Comparison of ENCODE assay signal across 18 cellular contexts in the genomic region with DNA sequence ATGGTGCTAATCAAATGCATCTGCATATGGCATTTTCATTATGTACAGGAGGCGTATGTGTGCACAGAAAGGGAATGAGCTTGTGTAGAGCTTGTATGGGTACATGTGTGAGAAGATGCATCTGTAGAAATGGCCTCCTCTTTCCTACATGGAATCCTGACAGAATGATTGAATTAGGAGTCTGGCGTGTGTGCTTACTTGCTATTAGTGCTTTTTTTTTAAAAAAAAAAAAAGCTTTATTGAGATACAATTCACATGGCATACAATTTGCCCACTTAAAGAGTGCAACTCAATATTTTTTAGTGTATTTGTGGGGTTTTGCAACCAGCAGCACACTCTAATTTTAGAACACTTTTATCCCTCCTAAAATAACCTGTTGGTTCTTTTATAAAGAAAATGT.
A peak's percentile ranks its signal among the peaks of the same experiment; 100 is the strongest.
DNase-seq lines count a peak whose midpoint lies in the region; ATAC-seq and TF ChIP-seq lines count a peak whose summit lies in the region.
"Had no signal": no experiment of that assay in that cellular context is flagged by ENCODE, and none has a peak within 500 bp of the region (broad histone marks: within the 10 kb centered on the region; RNA-seq: fewer than 3 reads in every experiment).

No MANE protein-coding gene starts in this region.

- POLR2A ChIA-PET in activated CD4-positive, alpha-beta memory T cell treated with anti-CD3 and anti-CD28 coated beads for 36 hours (lab: Charles Lee), result interaction anchor here (0.9 to 3.5 kb wide), 2 partner anchors 9 to 15 kb away, joined by 3 to 14 read pairs; no protein-coding TSS in a partner anchor
- POLR2A ChIA-PET in activated CD4-positive, alpha-beta memory T cell treated with anti-CD3 and anti-CD28 coated beads, Interleukin-2, amount 10 ng/mL, durations not matched to agents 7 days and 5 days (lab: Charles Lee), result interaction anchor here (0.8 to 8.1 kb wide), 7 partner anchors 10 to 99 kb away, joined by 3 to 43 read pairs (median 16); partner anchors contain the start of gene TMEM131L

- peaks cover 3% of the 10 kb centered on the region for H3K36me3 Mint-ChIP-seq in activated CD4-positive, alpha-beta memory T cell treated with anti-CD3 and anti-CD28 coated beads for 36 hours
- peaks cover 19% of the 10 kb centered on the region for H3K36me3 Mint-ChIP-seq in activated CD4-positive, alpha-beta memory T cell treated with anti-CD3 and anti-CD28 coated beads, Interleukin-2, amount 10 ng/mL, durations not matched to agents 7 days and 5 days (ENCODE audit: low read depth)
- peaks cover 25% of the 10 kb centered on the region for H3K36me3 Mint-ChIP-seq in stimulated activated effector memory CD8-positive, alpha-beta T cell treated with anti-CD3 and anti-CD28 coated beads, Interleukin-12 subunit alpha, Interleukin-12 subunit beta, amount 100 ng/mL, for 72 hours

- no peak for DNase-seq in activated CD4-positive, alpha-beta memory T cell treated with anti-CD3 and anti-CD28 coated beads for 36 hours
- DNase-seq in activated CD4-positive, alpha-beta memory T cell treated with anti-CD3 and anti-CD28 coated beads, Interleukin-2, amount 10 ng/mL, durations not matched to agents 7 days and 5 days, result no peak
- peak; percentile 24 for DNase-seq in NCI-H1694 (lab: John Stamatoyannopoulos, UW)
- DNase-seq in effector memory CD4-positive, alpha-beta T cell, result no peak
- DNase-seq in stimulated activated effector memory CD8-positive, alpha-beta T cell treated with anti-CD3 and anti-CD28 coated beads, Interleukin-12 subunit alpha, Interleukin-12 subunit beta, amount 100 ng/mL, for 72 hours (ENCODE audit: low spot score in 2 of 2), result no peak
- no peak for DNase-seq in stomach
- no peak for DNase-seq in MM.1S
- DNase-seq: activated CD4-positive, CD25-positive, alpha-beta regulatory T cell; activated CD8-positive, alpha-beta memory T cell treated with anti-CD3 and anti-CD28 coated beads, Interleukin-2, amount 10 ng/mL, durations not matched to agents 7 days and 5 days; activated naive CD4-positive, alpha-beta T cell treated with anti-CD3 and anti-CD28 coated beads, Interleukin-2, amount 50 U/mL, for 16 hours; EL; left lung; MG63; NCI-H187 treated with DMSO at 0.1 percent for 48 hours; NCI-H510A; upper lobe of left lung had no signal

- no peak for TF ChIP-seq EP300 in stomach (IDR thresholded peaks at IDR 0.05)

- H3K27me3 ChIP-seq in effector memory CD4-positive, alpha-beta T cell (replicated peaks; ENCODE audit: control insufficient read depth, insufficient read depth, low read length, poor library complexity, severe bottlenecking), result no peaks in the 10 kb centered on the region
- H3K27me3 ChIP-seq in stomach (no peaks in the 10 kb centered on the region), MM.1S (replicated peaks; ENCODE audit: insufficient read depth, low read length) (no peaks in the 10 kb centered on the region)
- H3K27me3 ChIP-seq: left lung, MG63, upper lobe of left lung had no signal

- H3K27ac Mint-ChIP-seq in activated CD4-positive, alpha-beta memory T cell treated with anti-CD3 and anti-CD28 coated beads for 36 hours, result peak overlapping the region; percentile 21
- no peak overlapping the region for H3K27ac Mint-ChIP-seq in activated CD4-positive, alpha-beta memory T cell treated with anti-CD3 and anti-CD28 coated beads, Interleukin-2, amount 10 ng/mL, durations not matched to agents 7 days and 5 days
- H3K27ac Mint-ChIP-seq in stimulated activated effector memory CD8-positive, alpha-beta T cell treated with anti-CD3 and anti-CD28 coated beads, Interleukin-12 subunit alpha, Interleukin-12 subunit beta, amount 100 ng/mL, for 72 hours, result peak overlapping the region; percentile 18
- H3K27ac Mint-ChIP-seq: activated CD8-positive, alpha-beta memory T cell treated with anti-CD3 and anti-CD28 coated beads, Interleukin-2, amount 10 ng/mL, durations not matched to agents 7 days and 5 days; dendritic cell treated with granulocyte-macrophage colony-stimulating factor and Interleukin-4, amounts not matched to agents 40 ng/mL and 50 ng/mL, for 4 days had no signal

- intact Hi-C loops in activated CD4-positive, alpha-beta memory T cell treated with anti-CD3 and anti-CD28 coated beads for 36 hours (cut with micrococcal nuclease), result loop anchor here (5.0 kb wide), 1 partner anchor 120 kb away; no protein-coding TSS in a partner anchor
- intact Hi-C loops in stomach (cut with DNase I; ENCODE audit: low total_unique reads), result no loop called here

- H3K27ac ChIP-seq in effector memory CD4-positive, alpha-beta T cell (ENCODE audit: insufficient read depth, low read length, poor library complexity, severe bottlenecking), result peak overlapping the region; percentile 55
- H3K27ac ChIP-seq in stomach (no peak overlapping the region), MM.1S (ENCODE audit: low read length) (no peak overlapping the region)
- H3K27ac ChIP-seq: upper lobe of left lung had no signal

- no peaks in the 10 kb centered on the region for H3K9me3 Mint-ChIP-seq in activated CD4-positive, alpha-beta memory T cell treated with anti-CD3 and anti-CD28 coated beads for 36 hours
- no peaks in the 10 kb centered on the region for H3K9me3 Mint-ChIP-seq in activated CD4-positive, alpha-beta memory T cell treated with anti-CD3 and anti-CD28 coated beads, Interleukin-2, amount 10 ng/mL, durations not matched to agents 7 days and 5 days
- H3K9me3 Mint-ChIP-seq in stimulated activated effector memory CD8-positive, alpha-beta T cell treated with anti-CD3 and anti-CD28 coated beads, Interleukin-12 subunit alpha, Interleukin-12 subunit beta, amount 100 ng/mL, for 72 hours, result no peaks in the 10 kb centered on the region
- H3K9me3 Mint-ChIP-seq: dendritic cell treated with granulocyte-macrophage colony-stimulating factor and Interleukin-4, amounts not matched to agents 40 ng/mL and 50 ng/mL, for 4 days had no signal

- no peaks in the 10 kb centered on the region for H3K9me3 ChIP-seq in effector memory CD4-positive, alpha-beta T cell (ENCODE audit: control insufficient read depth, low read length)
- H3K9me3 ChIP-seq in stomach, result no peaks in the 10 kb centered on the region
- no peaks in the 10 kb centered on the region for H3K9me3 ChIP-seq in MM.1S (replicated peaks; ENCODE audit: insufficient read depth, low read length)
- H3K9me3 ChIP-seq: left lung, MG63, upper lobe of left lung had no signal

- H3K4me1 ChIP-seq in effector memory CD4-positive, alpha-beta T cell (ENCODE audit: control insufficient read depth, insufficient read depth, low read length, poor library complexity, severe bottlenecking), result peaks cover 67% of the 10 kb centered on the region
- peaks cover 9 to 70% (median 35%) of the 10 kb centered on the region in 4 donors for H3K4me1 ChIP-seq in stomach
- peaks cover 9% of the 10 kb centered on the region for H3K4me1 ChIP-seq in MM.1S (ENCODE audit: low read length)

- no peak overlapping the region for H3K9ac ChIP-seq in MM.1S (ENCODE audit: low read length)

- H3K9me2 ChIP-seq in MM.1S (replicated peaks; ENCODE audit: insufficient read depth, low read length), result no peaks in the 10 kb centered on the region

- WGBS in stomach, 5 donors, result 78 to 90% (median 78%) methylated on average over 2 of the region's 2 CpGs

- H3K79me2 ChIP-seq in MM.1S (ENCODE audit: low read length), result no peaks in the 10 kb centered on the region

- no peaks in the 10 kb centered on the region for H3F3A ChIP-seq in MM.1S (ENCODE audit: insufficient read depth, low read length)

- H3K4me3 ChIP-seq in effector memory CD4-positive, alpha-beta T cell (ENCODE audit: insufficient read depth, low read depth, low read length, poor library complexity, severe bottlenecking), result no peak overlapping the region
- H3K4me3 ChIP-seq in stomach (no peak overlapping the region), MM.1S (ENCODE audit: low read length) (no peak overlapping the region)
- H3K4me3 ChIP-seq: left lung, MG63, upper lobe of left lung had no signal

- no peaks in the 10 kb centered on the region for H3K36me3 ChIP-seq in effector memory CD4-positive, alpha-beta T cell (ENCODE audit: control insufficient read depth, insufficient read depth, low read length)
- H3K36me3 ChIP-seq in stomach (no peaks in the 10 kb centered on the region), MM.1S (replicated peaks; ENCODE audit: insufficient read depth, low read length) (no peaks in the 10 kb centered on the region)
- H3K36me3 ChIP-seq: left lung, MG63, upper lobe of left lung had no signal

- H3K4me3 Mint-ChIP-seq in activated CD4-positive, alpha-beta memory T cell treated with anti-CD3 and anti-CD28 coated beads for 36 hours, result no peak overlapping the region
- no peak overlapping the region for H3K4me3 Mint-ChIP-seq in activated CD4-positive, alpha-beta memory T cell treated with anti-CD3 and anti-CD28 coated beads, Interleukin-2, amount 10 ng/mL, durations not matched to agents 7 days and 5 days
- H3K4me3 Mint-ChIP-seq in stimulated activated effector memory CD8-positive, alpha-beta T cell treated with anti-CD3 and anti-CD28 coated beads, Interleukin-12 subunit alpha, Interleukin-12 subunit beta, amount 100 ng/mL, for 72 hours, result no peak overlapping the region
- H3K4me3 Mint-ChIP-seq: activated CD8-positive, alpha-beta memory T cell treated with anti-CD3 and anti-CD28 coated beads, Interleukin-2, amount 10 ng/mL, durations not matched to agents 7 days and 5 days; dendritic cell treated with granulocyte-macrophage colony-stimulating factor and Interleukin-4, amounts not matched to agents 40 ng/mL and 50 ng/mL, for 4 days had no signal

- no peaks in the 10 kb centered on the region for H4K20me1 ChIP-seq in MM.1S (ENCODE audit: insufficient read depth, low read length)

- TF ChIP-seq POLR2A in stomach (IDR thresholded peaks at IDR 0.05), result no peak

- no peak overlapping the region for H3K4me2 ChIP-seq in MM.1S (ENCODE audit: low read depth, low read length)

- no peak overlapping the region for H2AFZ ChIP-seq in MM.1S (ENCODE audit: low read length)

- TF ChIP-seq CTCF in stomach (IDR thresholded peaks at IDR 0.05) (no peak), MM.1S (IDR thresholded peaks at IDR 0.05; ENCODE audit: low read length) (no peak)

- no peak for ATAC-seq in stimulated activated effector memory CD8-positive, alpha-beta T cell treated with anti-CD3 and anti-CD28 coated beads, Interleukin-12 subunit alpha, Interleukin-12 subunit beta, amount 100 ng/mL, for 72 hours
- ATAC-seq in HG03196 (IDR thresholded peaks at IDR 0.05; ENCODE audit: unreplicated experiment), result no peak
- ATAC-seq: activated CD8-positive, alpha-beta memory T cell treated with anti-CD3 and anti-CD28 coated beads, Interleukin-2, amount 10 ng/mL, durations not matched to agents 7 days and 5 days; left lung had no signal

- CTCF ChIA-PET in activated CD4-positive, alpha-beta memory T cell treated with anti-CD3 and anti-CD28 coated beads for 36 hours (lab: Charles Lee), result interaction anchor here (1.2 to 2.6 kb wide), 4 partner anchors 9 to 61 kb away, joined by 3 to 21 read pairs (median 10); no protein-coding TSS in a partner anchor
- CTCF ChIA-PET in activated CD4-positive, alpha-beta memory T cell treated with anti-CD3 and anti-CD28 coated beads, Interleukin-2, amount 10 ng/mL, durations not matched to agents 7 days and 5 days (lab: Charles Lee), result interaction anchor here (1.0 to 1.8 kb wide), 5 partner anchors 9 to 100 kb away, joined by 3 to 6 read pairs (median 4); partner anchors contain the start of gene TMEM131L

- H3K4me1 Mint-ChIP-seq in activated CD4-positive, alpha-beta memory T cell treated with anti-CD3 and anti-CD28 coated beads for 36 hours (ENCODE audit: low read depth), result peaks cover 87% of the 10 kb centered on the region
- H3K4me1 Mint-ChIP-seq in activated CD4-positive, alpha-beta memory T cell treated with anti-CD3 and anti-CD28 coated beads, Interleukin-2, amount 10 ng/mL, durations not matched to agents 7 days and 5 days, result peaks cover 68% of the 10 kb centered on the region
- peaks cover 85% of the 10 kb centered on the region for H3K4me1 Mint-ChIP-seq in stimulated activated effector memory CD8-positive, alpha-beta T cell treated with anti-CD3 and anti-CD28 coated beads, Interleukin-12 subunit alpha, Interleukin-12 subunit beta, amount 100 ng/mL, for 72 hours

- H3K27me3 Mint-ChIP-seq in activated CD4-positive, alpha-beta memory T cell treated with anti-CD3 and anti-CD28 coated beads for 36 hours, result no peaks in the 10 kb centered on the region
- H3K27me3 Mint-ChIP-seq in activated CD4-positive, alpha-beta memory T cell treated with anti-CD3 and anti-CD28 coated beads, Interleukin-2, amount 10 ng/mL, durations not matched to agents 7 days and 5 days, result no peaks in the 10 kb centered on the region
- H3K27me3 Mint-ChIP-seq: activated CD8-positive, alpha-beta memory T cell treated with anti-CD3 and anti-CD28 coated beads, Interleukin-2, amount 10 ng/mL, durations not matched to agents 7 days and 5 days; dendritic cell treated with granulocyte-macrophage colony-stimulating factor and Interleukin-4, amounts not matched to agents 40 ng/mL and 50 ng/mL, for 4 days had no signal
